In the genomic region with DNA sequence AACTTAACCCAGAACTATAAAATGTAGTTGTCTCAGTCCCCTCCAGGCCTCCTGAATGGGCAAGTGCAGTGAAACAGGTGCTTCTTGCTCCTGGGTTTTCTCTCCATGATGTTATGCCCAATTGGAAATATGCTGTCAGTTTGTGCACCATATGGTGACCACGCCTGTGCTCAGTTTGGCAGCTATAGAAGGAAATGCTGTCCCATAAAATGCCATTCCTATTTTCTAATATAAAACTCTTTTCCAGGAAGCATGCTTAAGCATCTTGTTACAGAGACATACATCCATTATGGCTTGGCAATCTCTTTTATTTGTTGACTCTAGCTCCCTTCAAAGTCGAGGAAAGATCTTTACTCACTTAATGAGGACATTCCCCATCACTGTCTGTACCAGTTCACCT, we compare ENCODE assay signal across 19 cellular contexts. TPM values are rescaled to one million over a fixed set of nuclear protein-coding genes. Genes with fewer than 3 reads are reported as not detected.
DNase-seq lines count a peak whose midpoint lies in the region; FAIRE-seq and TF ChIP-seq lines count a peak whose summit lies in the region.
"Had no signal": no experiment of that assay in that cellular context is flagged by ENCODE, and none has a peak within 500 bp of the region (broad histone marks: within the 10 kb centered on the region; RNA-seq: fewer than 3 reads in every experiment).

No MANE protein-coding gene starts in this region.

- H2AK5ac ChIP-seq in mesendoderm (ENCODE audit: low read length) (no peak overlapping the region), neuronal stem cell (ENCODE audit: low read depth, low read length) (no peak overlapping the region)

- H3K9me3 ChIP-seq in HEK293 (ENCODE audit: control insufficient read depth, insufficient read depth, low read depth, low read length) (no peaks in the 10 kb centered on the region), kidney (ENCODE audit: control insufficient read depth in 1 of 2, low read length in 2 of 2) (no peaks in the 10 kb centered on the region), neuronal stem cell (replicated peaks in 1 of 2; ENCODE audit: control insufficient read depth in 2 of 2, insufficient read depth in 1 of 2, low read depth in 1 of 2, low read length in 2 of 2) (no peaks in the 10 kb centered on the region)
- H3K9me3 ChIP-seq: Peyer's patch, SK-N-SH had no signal

- no peaks in the 10 kb centered on the region for H3K79me2 ChIP-seq in mesendoderm (ENCODE audit: control insufficient read depth, insufficient read depth, low read length)

- intact Hi-C loops in kidney (cut with DNase I), result no loop called here

- no peak overlapping the region for H3K18ac ChIP-seq in mesendoderm (ENCODE audit: low read length)
- no peak overlapping the region for H3K18ac ChIP-seq in neuronal stem cell (ENCODE audit: low read length)

- TF ChIP-seq CTCF in 22Rv1 (IDR thresholded peaks at IDR 0.05) (no peak), HEK293 (tag by site-specific recombination; IDR thresholded peaks at IDR 0.05) (no peak), VCaP (conservative IDR thresholded peaks at IDR 0.05) (no peak), kidney (IDR thresholded peaks at IDR 0.05; ENCODE audit: borderline replicate concordance, extremely low read depth, insufficient read depth) (no peak)

- H2BK12ac ChIP-seq in neuronal stem cell (ENCODE audit: low read length), result no peak overlapping the region

- POLR2A ChIA-PET in HEK293 (lab: Yijun Ruan, JAX), result no interaction called here

- DNase-seq in mesendoderm (no peak), ecto neural progenitor cell (ENCODE audit: low spot score) (no peak), kidney (no peak), middle frontal gyrus (ENCODE audit: extremely low spot score, low spot score) (no peak), neuronal stem cell (ENCODE audit: low spot score) (no peak)
- DNase-seq: DMS153, H7, NCI-H1417 treated with DMSO at 0.1 percent for 48 hours, NCI-H2029 treated with DMSO at 0.1 percent for 48 hours, NCI-H510A treated with DMSO at 0.1 percent for 48 hours, Peyer's patch, Right ventricle myocardium superior, SK-N-SH had no signal

- H3K14ac ChIP-seq in neuronal stem cell (ENCODE audit: low read length), result no peak overlapping the region

- H3K27me3 ChIP-seq in mesendoderm (ENCODE audit: insufficient read depth, low read length, poor library complexity) (no peaks in the 10 kb centered on the region), neuronal stem cell (ENCODE audit: control insufficient read depth in 3 of 3, insufficient read depth in 3 of 3, low read depth in 1 of 3, low read length in 3 of 3) (no peaks in the 10 kb centered on the region)
- H3K27me3 ChIP-seq: Peyer's patch had no signal

- H2BK15ac ChIP-seq in mesendoderm (replicated peaks; ENCODE audit: low read depth) (no peak overlapping the region), neuronal stem cell (ENCODE audit: low read length) (no peak overlapping the region)

- H3K36me3 ChIP-seq in HEK293 (ENCODE audit: control insufficient read depth in 2 of 2, insufficient read depth in 1 of 2, low read length in 2 of 2) (peaks cover 36 to 59% of the 10 kb centered on the region in 2 experiments; a peak in 2 of 3 replicates), mesendoderm (ENCODE audit: control insufficient read depth, insufficient read depth, low read length) (no peaks in the 10 kb centered on the region), kidney (ENCODE audit: control insufficient read depth in 1 of 2, insufficient read depth in 2 of 2, low read length in 2 of 2) (peaks cover 30 to 44% of the 10 kb centered on the region in 2 donors), neuronal stem cell (replicated peaks in 1 of 2; ENCODE audit: control insufficient read depth in 2 of 2, insufficient read depth in 2 of 2, low read length in 2 of 2) (peaks cover 6 to 80% of the 10 kb centered on the region in 2 donors)

- no peak overlapping the region for H4K5ac ChIP-seq in mesendoderm (ENCODE audit: low read length)

- H2BK120ac ChIP-seq in mesendoderm (ENCODE audit: low read depth, low read length), result no peak overlapping the region
- H2BK120ac ChIP-seq in neuronal stem cell (ENCODE audit: low read depth, low read length), result no peak overlapping the region

- no CpG with 5 or more reads among the region's 2 CpGs for WGBS in mesendoderm (ENCODE audit: extremely low coverage, insufficient coverage, low lambda C conversion rate)
- WGBS in neuronal stem cell (ENCODE audit: extremely low coverage in 2 of 2, insufficient read length in 2 of 2, insufficient replicate concordance in 1 of 2), 2 donors, result no CpG with 5 or more reads among the region's 2 CpGs

- H3K23ac ChIP-seq in mesendoderm (ENCODE audit: low read length) (no peak overlapping the region), neuronal stem cell (ENCODE audit: low read depth, low read length, poor library complexity) (no peak overlapping the region)

- H3K56ac ChIP-seq in mesendoderm (ENCODE audit: low read length), result no peak overlapping the region

- CTCF ChIA-PET in HEK293 (lab: Yijun Ruan, JAX), result interaction anchor here (0.6 to 0.9 kb wide), 3 partner anchors 21 to 44 kb away, joined by 4 to 6 read pairs (median 4); no protein-coding TSS in a partner anchor

- no peak overlapping the region for H2AFZ ChIP-seq in neuronal stem cell (ENCODE audit: low read length)

- H3K4me3 ChIP-seq in HEK293 (ENCODE audit: low read depth, low read length), result no peak overlapping the region
- H3K4me3 ChIP-seq in mesendoderm (ENCODE audit: low read length), result no peak overlapping the region
- no peak overlapping the region for H3K4me3 ChIP-seq in kidney (ENCODE audit: low read length in 2 of 2)
- H3K4me3 ChIP-seq in neuronal stem cell (ENCODE audit: low read length in 2 of 2), result no peak overlapping the region
- H3K4me3 ChIP-seq: K562, Peyer's patch had no signal

- no peak overlapping the region for H4K8ac ChIP-seq in mesendoderm (ENCODE audit: low read depth, low read length)
- no peak overlapping the region for H4K8ac ChIP-seq in neuronal stem cell (ENCODE audit: low read depth, low read length)

- no peaks in the 10 kb centered on the region for H3K79me1 ChIP-seq in mesendoderm (ENCODE audit: low read length)
- H3K79me1 ChIP-seq in neuronal stem cell (ENCODE audit: low read depth, low read length), result no peaks in the 10 kb centered on the region

- H3K9ac ChIP-seq in mesendoderm (ENCODE audit: low read length), result no peak overlapping the region
- H3K9ac ChIP-seq in kidney (ENCODE audit: low read length in 2 of 2), result no peak overlapping the region
- no peak overlapping the region for H3K9ac ChIP-seq in neuronal stem cell (ENCODE audit: low read depth, low read length, poor library complexity)
- H3K9ac ChIP-seq: SK-N-SH had no signal

- no peak overlapping the region for H2BK5ac ChIP-seq in mesendoderm (ENCODE audit: low read length)
- H2BK5ac ChIP-seq in neuronal stem cell (ENCODE audit: low read length), result no peak overlapping the region

- H3K4ac ChIP-seq in mesendoderm (ENCODE audit: low read depth, low read length) (no peak overlapping the region), neuronal stem cell (ENCODE audit: low read length) (no peak overlapping the region)

- H3K4me2 ChIP-seq in mesendoderm (ENCODE audit: low read length) (no peak overlapping the region), neuronal stem cell (ENCODE audit: insufficient read depth, low read length, poor library complexity, severe bottlenecking) (no peak overlapping the region)
- H3K4me2 ChIP-seq: SK-N-SH had no signal

- H3K27ac ChIP-seq in 22Rv1 (peak overlapping the region; percentile 22), HEK293 (ENCODE audit: extremely low read depth, low read depth, low read length) (no peak overlapping the region), VCaP (peak overlapping the region; percentile 50), mesendoderm (ENCODE audit: low read depth, low read length) (peak overlapping the region; percentile 5), kidney (ENCODE audit: low read depth in 2 of 2, low read length in 2 of 2) (no peak overlapping the region), neuronal stem cell (replicated peaks; ENCODE audit: low read length) (no peak overlapping the region)
- H3K27ac ChIP-seq: C4-2B, Peyer's patch had no signal

- H3K4me1 ChIP-seq in HEK293 (ENCODE audit: control insufficient read depth, insufficient read depth, low read length) (no peaks in the 10 kb centered on the region), mesendoderm (ENCODE audit: control insufficient read depth, low read depth, low read length) (no peaks in the 10 kb centered on the region), kidney (ENCODE audit: control insufficient read depth in 1 of 2, insufficient read depth in 1 of 2, low read depth in 1 of 2, low read length in 2 of 2) (no peaks in the 10 kb centered on the region), neuronal stem cell (ENCODE audit: control insufficient read depth in 2 of 2, insufficient read depth in 1 of 2, low read depth in 1 of 2, low read length in 2 of 2) (peaks cover 3 to 9% of the 10 kb centered on the region in 2 donors)
- H3K4me1 ChIP-seq: Peyer's patch had no signal

- no peak for FAIRE-seq in kidney (lab: Jason Lieb, UNC)
- FAIRE-seq: GM19239, K562 had no signal

- H4K91ac ChIP-seq in neuronal stem cell (ENCODE audit: low read depth, low read length, poor library complexity), result no peak overlapping the region

TF ChIP-seq in HEK293, 187 proteins besides CTCF, POLR2A, EP300 and RAD21:
- TF ChIP-seq ZNF175 (tag by site-specific recombination; IDR thresholded peaks at IDR 0.05), result no peak
- TF ChIP-seq, protein P1, sequence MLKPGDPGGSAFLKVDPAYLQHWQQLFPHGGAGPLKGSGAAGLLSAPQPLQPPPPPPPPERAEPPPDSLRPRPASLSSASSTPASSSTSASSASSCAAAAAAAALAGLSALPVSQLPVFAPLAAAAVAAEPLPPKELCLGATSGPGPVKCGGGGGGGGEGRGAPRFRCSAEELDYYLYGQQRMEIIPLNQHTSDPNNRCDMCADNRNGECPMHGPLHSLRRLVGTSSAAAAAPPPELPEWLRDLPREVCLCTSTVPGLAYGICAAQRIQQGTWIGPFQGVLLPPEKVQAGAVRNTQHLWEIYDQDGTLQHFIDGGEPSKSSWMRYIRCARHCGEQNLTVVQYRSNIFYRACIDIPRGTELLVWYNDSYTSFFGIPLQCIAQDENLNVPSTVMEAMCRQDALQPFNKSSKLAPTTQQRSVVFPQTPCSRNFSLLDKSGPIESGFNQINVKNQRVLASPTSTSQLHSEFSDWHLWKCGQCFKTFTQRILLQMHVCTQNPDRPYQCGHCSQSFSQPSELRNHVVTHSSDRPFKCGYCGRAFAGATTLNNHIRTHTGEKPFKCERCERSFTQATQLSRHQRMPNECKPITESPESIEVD (tag by site-specific recombination; IDR thresholded peaks at IDR 0.05), result peak; percentile 45; the same call in 1 of the 2 replicates

RNA-seq across cellular contexts. Expression of a gene that starts 45.2 kb away (rescaled TPM):
- polyA plus RNA-seq in mesendoderm (2013, experiment 1 of 2), result 13.7 TPM
- 14.5 TPM for polyA plus RNA-seq in mesendoderm (2013, experiment 2 of 2)
- 2.7 TPM for total RNA-seq in kidney
- 1.3 TPM for polyA plus RNA-seq in kidney (ENCODE audit: insufficient read depth, low read depth, low replicate concordance)
- 428 TPM for polyA plus RNA-seq in neuronal stem cell (2013, experiment 1 of 2)
- 429 TPM for polyA plus RNA-seq in neuronal stem cell (2013, experiment 2 of 2)

RNA-seq across cellular contexts. Expression of a gene that starts 59.5 kb away (rescaled TPM):
- polyA plus RNA-seq in mesendoderm (2013, experiment 1 of 2), result 17.1 TPM
- 16.9 TPM for polyA plus RNA-seq in mesendoderm (2013, experiment 2 of 2)
- 35.1 TPM for total RNA-seq in kidney
- 4.3 TPM for polyA plus RNA-seq in kidney (ENCODE audit: insufficient read depth, low read depth, low replicate concordance)
- 34.9 TPM for polyA plus RNA-seq in neuronal stem cell (2013, experiment 1 of 2)
- polyA plus RNA-seq in neuronal stem cell (2013, experiment 2 of 2), result 34.6 TPM

Comparison
In these comparisons a context has a peak if more than half of its experiments do, and no peak if none do; other contexts are left out.
1. H3K27ac ChIP-seq: peak in 22Rv1 (single experiment), VCaP (single experiment) and mesendoderm (single experiment); none in HEK293 (single experiment), kidney (0 of 2) and neuronal stem cell (single experiment).